ENCODE assay signal across 8 cellular contexts in genomic region chr17:3846739-3847670, GRCh38. TPM values are rescaled to one million over a fixed set of nuclear protein-coding genes. Genes with fewer than 3 reads are reported as not detected.
DNase-seq lines count a peak whose midpoint lies in the region; ATAC-seq, FAIRE-seq and TF ChIP-seq lines count a peak whose summit lies in the region.

No MANE protein-coding gene starts in this region.

- 57% methylated on average over 17 of the region's 17 CpGs for WGBS in HepG2 (ENCODE audit: low lambda C conversion rate)
- WGBS in right lobe of liver (ENCODE audit: insufficient coverage, low coverage, low lambda C conversion rate, missing lambda C conversion rate), result 87% methylated on average over 6 of the region's 17 CpGs

- TF ChIP-seq POLR2A in HepG2 (IDR thresholded peaks at IDR 0.05; ENCODE audit: insufficient read depth in 1 of 2, low read depth in 2 of 2, low read length in 2 of 2), result no peak
- TF ChIP-seq POLR2A in right lobe of liver (IDR thresholded peaks at IDR 0.05), result no peak

- peak overlapping the region; percentile 93 for H3K4me2 ChIP-seq in HepG2 (ENCODE audit: low read depth, low read length)

- no TSS peak for BruUV-seq in HepG2 (replicated peaks; lab: Mats Ljungman, UMichigan)

- peak overlapping the region in 4 of 10 donors; percentile 29 to 91 (median 54) for H3K27ac Mint-ChIP-seq in naive thymus-derived CD8-positive, alpha-beta T cell

- H3K9me3 Mint-ChIP-seq in naive thymus-derived CD8-positive, alpha-beta T cell, result no peaks in the 10 kb centered on the region

- TF ChIP-seq RAD21 in HepG2 (CRISPR knock-in tag; IDR thresholded peaks at IDR 0.05), result no peak

- DNase-seq in HepG2 (ENCODE audit: low spot score), result no peak
- no peak for DNase-seq in right lobe of liver
- no peak for DNase-seq in adipocyte (ENCODE audit: low read depth)
- no peak for DNase-seq in naive thymus-derived CD8-positive, alpha-beta T cell
- no peak for DNase-seq in cortex of kidney (lab: John Stamatoyannopoulos, UW)
- no peak for DNase-seq in NCI-H446 treated with DMSO at 0.1 percent for 48 hours (lab: John Stamatoyannopoulos, UW)
- no peak for DNase-seq in HT-29 (ENCODE audit: low spot score)
- DNase-seq in Kasumi-1 (lab: John Stamatoyannopoulos, UW), result no peak

- no peaks in the 10 kb centered on the region for H3K9me3 ChIP-seq in HepG2 (ENCODE audit: low read length)
- H3K9me3 ChIP-seq in right lobe of liver, result no peaks in the 10 kb centered on the region
- no peaks in the 10 kb centered on the region for H3K9me3 ChIP-seq in adipocyte (ENCODE audit: control insufficient read depth, low read length)

- H3K9ac ChIP-seq in HepG2 (ENCODE audit: insufficient read depth, low read depth, low read length) (peak overlapping the region; percentile 33; the same call in 1 of the 2 replicates), adipocyte (ENCODE audit: low read length) (no peak overlapping the region)

- H3K4me3 Mint-ChIP-seq in naive thymus-derived CD8-positive, alpha-beta T cell, result peak overlapping the region in 7 of 10 donors; percentile 5 to 97 (median 85)

- CTCF ChIA-PET in HepG2 (lab: Yijun Ruan, JAX; ENCODE audit: low intra/inter-chr PET ratio, low total read pairs), result interaction anchor here (0.7 to 1.0 kb wide), 2 partner anchors 61 to 109 kb away, joined by 3 read pairs; no protein-coding TSS in a partner anchor

- no peaks in the 10 kb centered on the region; a peak in 1 of 5 replicates for H3K27me3 ChIP-seq in HepG2 (ENCODE audit: control insufficient read depth in 1 of 2, insufficient read depth in 2 of 2, low read length in 2 of 2)
- no peaks in the 10 kb centered on the region for H3K27me3 ChIP-seq in right lobe of liver
- peaks cover 17% of the 10 kb centered on the region for H3K27me3 ChIP-seq in adipocyte (replicated peaks; ENCODE audit: control insufficient read depth, insufficient read depth, low read length)

- H3K36me3 ChIP-seq in HepG2 (replicated peaks in 1 of 2; ENCODE audit: control insufficient read depth in 1 of 2, insufficient read depth in 2 of 2, low read length in 2 of 2), result peaks cover 0 to 15% of the 10 kb centered on the region in 2 experiments; a peak in 2 of 5 replicates
- H3K36me3 ChIP-seq in right lobe of liver, result peaks cover 3 to 15% (median 5%) of the 10 kb centered on the region in 4 donors
- H3K36me3 ChIP-seq in adipocyte (ENCODE audit: control insufficient read depth, insufficient read depth, low read length, severe bottlenecking), result peaks cover 7% of the 10 kb centered on the region

- H3K27me3 Mint-ChIP-seq in naive thymus-derived CD8-positive, alpha-beta T cell, result peaks cover 0 to 6% (median 3%) of the 10 kb centered on the region in 5 donors

- TF ChIP-seq EP300 in HepG2 (IDR thresholded peaks at IDR 0.05; ENCODE audit: low read depth in 2 of 2, low read length in 2 of 2) (no peak), HepG2 (CRISPR knock-in tag; IDR thresholded peaks at IDR 0.05; ENCODE audit: borderline replicate concordance) (no peak)

- intact Hi-C loops in HepG2 (cut with micrococcal nuclease; ENCODE audit: unreplicated experiment), result loop anchor here (5.0 kb wide), 1 partner anchor 60 kb away; no protein-coding TSS in a partner anchor
- intact Hi-C loops in right lobe of liver (cut with DNase I), result loop anchor here in 1 of 2 donors (10.0 kb wide), 1 partner anchor 112 kb away; no protein-coding TSS in a partner anchor

- H3K79me2 ChIP-seq in HepG2 (ENCODE audit: insufficient read depth, low read length), result peaks cover 25% of the 10 kb centered on the region

- H3K4me3 ChIP-seq in HepG2 (replicated peaks in 1 of 3; ENCODE audit: insufficient read depth in 1 of 3, low read depth in 2 of 3, low read length in 3 of 3) (peak overlapping the region; percentile 47 to 98 (median 51); a peak in 5 of 6 replicates), right lobe of liver (no peak overlapping the region), adipocyte (ENCODE audit: low read length) (peak overlapping the region; percentile 96)

- ATAC-seq in HepG2 (0 out of 3 replicates have a peak, but pooled peaks have one; percentile 6), right lobe of liver (no peak)
- no peak for ATAC-seq in naive thymus-derived CD8-positive, alpha-beta T cell

- H3K4me1 ChIP-seq in HepG2 (ENCODE audit: insufficient read depth, low read length), result peaks cover 49% of the 10 kb centered on the region
- H3K4me1 ChIP-seq in right lobe of liver, result peaks cover 0 to 13% (median 3%) of the 10 kb centered on the region in 4 donors
- H3K4me1 ChIP-seq in adipocyte (ENCODE audit: control insufficient read depth, insufficient read depth, low read length), result peaks cover 8% of the 10 kb centered on the region

- in situ Hi-C loops in HepG2 (cut with HindIII; ENCODE audit: extremely low pct_ligation_motif_present, low pct_unique_long_range_greater_than_20kb), result no loop called here

- H2AFZ ChIP-seq in HepG2 (ENCODE audit: low read length), result peak overlapping the region; percentile 87

- H3K27ac ChIP-seq in HepG2 (ENCODE audit: extremely low read length, insufficient read depth, low read length), result no peak overlapping the region
- H3K27ac ChIP-seq in right lobe of liver, result no peak overlapping the region

- peaks cover 10 to 36% (median 28%) of the 10 kb centered on the region in 4 donors for H3K4me1 Mint-ChIP-seq in naive thymus-derived CD8-positive, alpha-beta T cell

- no peak for FAIRE-seq in HepG2 (lab: Jason Lieb, UNC)

- peaks cover 0 to 23% (median 2%) of the 10 kb centered on the region in 3 donors for H3K36me3 Mint-ChIP-seq in naive thymus-derived CD8-positive, alpha-beta T cell

- TF ChIP-seq CTCF in HepG2 (CRISPR knock-in tag; IDR thresholded peaks at IDR 0.05) (no peak), right lobe of liver (IDR thresholded peaks at IDR 0.05) (no peak)

- POLR2A ChIA-PET in HepG2 (lab: Yijun Ruan, JAX), result interaction anchor here (0.7 to 2.3 kb wide), 14 partner anchors 11 to 297 kb away, joined by 3 to 12 read pairs (median 6); partner anchors contain the start of genes CAMKK1, EMC6, HASPIN and TAX1BP3
- POLR2A ChIA-PET in naive thymus-derived CD8-positive, alpha-beta T cell (lab: Charles Lee), result interaction anchor here (0.9 to 1.8 kb wide), 4 partner anchors 75 to 245 kb away, joined by 3 to 16 read pairs (median 10); no protein-coding TSS in a partner anchor

- peaks cover 3% of the 10 kb centered on the region; the same call in 1 of the 2 replicates for H4K20me1 ChIP-seq in HepG2 (ENCODE audit: insufficient read depth, low read length)

RNA-seq across cellular contexts. Expression of gene NCBP3, which starts 1.0 kb away (rescaled TPM):
- 20.6 and 24.8 TPM in 2 replicates for total RNA-seq in HepG2 (2016; rRNA removed; fragmentation: Illumina TruSeq; extraction: Trizol)
- total RNA-seq in HepG2 (2016; cell fraction: cytosol; rRNA removed; fragmentation: Illumina TruSeq; extraction: Trizol; ENCODE audit: low read depth), result 3.9 and 4.8 TPM in 2 replicates
- total RNA-seq in HepG2 (2016; cell fraction: insoluble cytoplasmic fraction; rRNA removed; fragmentation: Illumina TruSeq; extraction: Trizol), result 21.8 and 23.5 TPM in 2 replicates
- total RNA-seq in HepG2 (2016; cell fraction: membrane; rRNA removed; fragmentation: Illumina TruSeq; extraction: Trizol), result 7.8 and 9.5 TPM in 2 replicates
- total RNA-seq in HepG2 (2016; cell fraction: nucleus; rRNA removed; fragmentation: Illumina TruSeq; extraction: Trizol), result 30.1 and 35.2 TPM in 2 replicates
- polyA plus RNA-seq in HepG2 (2011; rRNA removed), result 16.6 and 19.5 TPM in 2 replicates
- polyA plus RNA-seq in HepG2 (2011; cell fraction: cytosol; rRNA removed), result 4.6 and 5.5 TPM in 2 replicates
- polyA plus RNA-seq in HepG2 (2011; cell fraction: nucleus; rRNA removed), result 27.4 and 36.6 TPM in 2 replicates
- 22.5 and 26.0 TPM in 2 replicates for polyA plus RNA-seq in HepG2 (2012)
- polyA plus RNA-seq in HepG2 (2016; cell fraction: cytosol; fragmentation: Illumina TruSeq; extraction: Trizol; ENCODE audit: low read depth), result 1.2 and 1.9 TPM in 2 replicates
- 22.8 and 23.0 TPM in 2 replicates for polyA plus RNA-seq in HepG2 (2016; cell fraction: insoluble cytoplasmic fraction; fragmentation: Illumina TruSeq; extraction: Trizol; ENCODE audit: low read depth)
- polyA plus RNA-seq in HepG2 (2016; cell fraction: membrane; fragmentation: Illumina TruSeq; extraction: Trizol; ENCODE audit: low read depth), result 4.1 and 4.3 TPM in 2 replicates
- polyA plus RNA-seq in HepG2 (2016; cell fraction: nucleus; fragmentation: Illumina TruSeq; extraction: Trizol; ENCODE audit: insufficient read depth, low read depth), result 77.0 and 80.1 TPM in 2 replicates
- 8.7 and 10.7 TPM in 2 replicates for polyA minus RNA-seq in HepG2 (2011; rRNA and poly(A)+ RNA removed; ENCODE audit: low replicate concordance)
- 3.4 and 5.1 TPM in 2 replicates for polyA minus RNA-seq in HepG2 (2011; cell fraction: cytosol; rRNA and poly(A)+ RNA removed)
- polyA minus RNA-seq in HepG2 (2011; cell fraction: nucleus; rRNA and poly(A)+ RNA removed), result 42.4 and 49.2 TPM in 2 replicates
- total RNA-seq in right lobe of liver, result 10 to 100 TPM in 4 of 6 experiments, 1 to 10 TPM in 2; 8.6 to 15.1 (median 10.5) TPM
- total RNA-seq in naive thymus-derived CD8-positive, alpha-beta T cell, result 10 to 100 TPM; 51.1 to 52.0 TPM
- polyA plus RNA-seq in naive thymus-derived CD8-positive, alpha-beta T cell, result 10 to 100 TPM in 1 of 3 donors, 1 to 10 TPM in 2; 9.3 to 15.5 (median 9.3) TPM
- total RNA-seq in HT-29 (2014; rRNA removed; shearing (Covaris generic)), result 8.3 and 8.5 TPM in 2 replicates

RNA-seq across cellular contexts. Expression of gene CAMKK1, which starts 45.8 kb away (rescaled TPM):
- total RNA-seq in HepG2 (2016; rRNA removed; fragmentation: Illumina TruSeq; extraction: Trizol), result 0.83 and 1.5 TPM in 2 replicates
- 0.09 and 0.20 TPM in 2 replicates for total RNA-seq in HepG2 (2016; cell fraction: cytosol; rRNA removed; fragmentation: Illumina TruSeq; extraction: Trizol; ENCODE audit: low read depth)
- total RNA-seq in HepG2 (2016; cell fraction: insoluble cytoplasmic fraction; rRNA removed; fragmentation: Illumina TruSeq; extraction: Trizol), result 0.85 and 1.3 TPM in 2 replicates
- 0.62 and 0.65 TPM in 2 replicates for total RNA-seq in HepG2 (2016; cell fraction: membrane; rRNA removed; fragmentation: Illumina TruSeq; extraction: Trizol)
- total RNA-seq in HepG2 (2016; cell fraction: nucleus; rRNA removed; fragmentation: Illumina TruSeq; extraction: Trizol), result 1.3 and 1.8 TPM in 2 replicates
- 1.6 and 2.1 TPM in 2 replicates for polyA plus RNA-seq in HepG2 (2011; rRNA removed)
- 1.1 TPM in 2 replicates for polyA plus RNA-seq in HepG2 (2011; cell fraction: cytosol; rRNA removed)
- polyA plus RNA-seq in HepG2 (2011; cell fraction: nucleus; rRNA removed), result 6.4 and 7.0 TPM in 2 replicates
- 1.1 and 1.4 TPM in 2 replicates for polyA plus RNA-seq in HepG2 (2012)
- polyA plus RNA-seq in HepG2 (2016; cell fraction: cytosol; fragmentation: Illumina TruSeq; extraction: Trizol; ENCODE audit: low read depth), result 0.11 and 0.17 TPM in 2 replicates
- 0.91 and 0.97 TPM in 2 replicates for polyA plus RNA-seq in HepG2 (2016; cell fraction: insoluble cytoplasmic fraction; fragmentation: Illumina TruSeq; extraction: Trizol; ENCODE audit: low read depth)
- 0.35 and 0.49 TPM in 2 replicates for polyA plus RNA-seq in HepG2 (2016; cell fraction: membrane; fragmentation: Illumina TruSeq; extraction: Trizol; ENCODE audit: low read depth)
- polyA plus RNA-seq in HepG2 (2016; cell fraction: nucleus; fragmentation: Illumina TruSeq; extraction: Trizol; ENCODE audit: insufficient read depth, low read depth), result 3.4 and 4.1 TPM in 2 replicates
- 2.5 and 40.0 TPM in 2 replicates for polyA minus RNA-seq in HepG2 (2011; rRNA and poly(A)+ RNA removed; ENCODE audit: low replicate concordance)
- 0.20 and 0.62 TPM in 2 replicates for polyA minus RNA-seq in HepG2 (2011; cell fraction: cytosol; rRNA and poly(A)+ RNA removed)
- 1.5 and 2.2 TPM in 2 replicates for polyA minus RNA-seq in HepG2 (2011; cell fraction: nucleus; rRNA and poly(A)+ RNA removed)
- total RNA-seq in right lobe of liver, result 1 to 10 TPM in 2 of 6 experiments, under 1 TPM in 4; 0.35 to 1.1 (median 0.47) TPM
- 1 to 10 TPM; 5.0 to 5.3 TPM for total RNA-seq in naive thymus-derived CD8-positive, alpha-beta T cell
- 1 to 10 TPM in 1 of 3 donors, under 1 TPM in 2; 0.33 to 1.5 (median 0.77) TPM for polyA plus RNA-seq in naive thymus-derived CD8-positive, alpha-beta T cell
- total RNA-seq in HT-29 (2014; rRNA removed; shearing (Covaris generic)), result 6.2 TPM in 2 replicates

RNA-seq across cellular contexts. Expression of gene ITGAE, which starts 46.0 kb away (rescaled TPM):
- total RNA-seq in HepG2 (2016; rRNA removed; fragmentation: Illumina TruSeq; extraction: Trizol) (49.0 and 56.3 TPM in 2 replicates), right lobe of liver (1 to 10 TPM; 5.4 to 7.7 (median 5.8) TPM)
- total RNA-seq in HepG2 (2016; cell fraction: cytosol; rRNA removed; fragmentation: Illumina TruSeq; extraction: Trizol; ENCODE audit: low read depth), result 99.2 and 118 TPM in 2 replicates
- total RNA-seq in HepG2 (2016; cell fraction: insoluble cytoplasmic fraction; rRNA removed; fragmentation: Illumina TruSeq; extraction: Trizol), result 54.9 and 56.5 TPM in 2 replicates
- 121 and 124 TPM in 2 replicates for total RNA-seq in HepG2 (2016; cell fraction: membrane; rRNA removed; fragmentation: Illumina TruSeq; extraction: Trizol)
- 18.5 and 22.4 TPM in 2 replicates for total RNA-seq in HepG2 (2016; cell fraction: nucleus; rRNA removed; fragmentation: Illumina TruSeq; extraction: Trizol)
- polyA plus RNA-seq in HepG2 (2011; rRNA removed), result 38.2 and 42.3 TPM in 2 replicates
- 28.2 and 31.0 TPM in 2 replicates for polyA plus RNA-seq in HepG2 (2011; cell fraction: cytosol; rRNA removed)
- polyA plus RNA-seq in HepG2 (2011; cell fraction: nucleus; rRNA removed), result 13.3 and 15.2 TPM in 2 replicates
- polyA plus RNA-seq in HepG2 (2012), result 19.1 and 24.6 TPM in 2 replicates
- 110 and 139 TPM in 2 replicates for polyA plus RNA-seq in HepG2 (2016; cell fraction: cytosol; fragmentation: Illumina TruSeq; extraction: Trizol; ENCODE audit: low read depth)
- 46.7 and 46.9 TPM in 2 replicates for polyA plus RNA-seq in HepG2 (2016; cell fraction: insoluble cytoplasmic fraction; fragmentation: Illumina TruSeq; extraction: Trizol; ENCODE audit: low read depth)
- polyA plus RNA-seq in HepG2 (2016; cell fraction: membrane; fragmentation: Illumina TruSeq; extraction: Trizol; ENCODE audit: low read depth), result 90.3 and 104 TPM in 2 replicates
- 36.8 and 38.1 TPM in 2 replicates for polyA plus RNA-seq in HepG2 (2016; cell fraction: nucleus; fragmentation: Illumina TruSeq; extraction: Trizol; ENCODE audit: insufficient read depth, low read depth)
- 7.6 and 11.0 TPM in 2 replicates for polyA minus RNA-seq in HepG2 (2011; rRNA and poly(A)+ RNA removed; ENCODE audit: low replicate concordance)
- polyA minus RNA-seq in HepG2 (2011; cell fraction: cytosol; rRNA and poly(A)+ RNA removed), result 2.8 and 3.8 TPM in 2 replicates
- polyA minus RNA-seq in HepG2 (2011; cell fraction: nucleus; rRNA and poly(A)+ RNA removed), result 11.7 and 12.6 TPM in 2 replicates
- total RNA-seq in naive thymus-derived CD8-positive, alpha-beta T cell, result 10 to 100 TPM; 24.5 to 26.8 TPM
- 10 to 100 TPM; 52.7 to 58.1 (median 55.6) TPM for polyA plus RNA-seq in naive thymus-derived CD8-positive, alpha-beta T cell
- total RNA-seq in HT-29 (2014; rRNA removed; shearing (Covaris generic)), result 16.7 and 22.0 TPM in 2 replicates

Comparison
In these comparisons a context has a peak if more than half of its experiments do, and no peak if none do; other contexts are left out.
1. H3K4me3 ChIP-seq: peak in HepG2 (3 of 3) and adipocyte (single experiment); none in right lobe of liver (0 of 3).